Comparison of ENCODE assay signal across 8 cellular contexts in genomic region chr19:2888739-2889224, GRCh38. TPM values are rescaled to one million over a fixed set of nuclear protein-coding genes. Genes with fewer than 3 reads are reported as not detected.
A peak's percentile ranks its signal among the peaks of the same experiment; 100 is the strongest.
DNase-seq lines count a peak whose midpoint lies in the region; ATAC-seq and TF ChIP-seq lines count a peak whose summit lies in the region.

No MANE protein-coding gene starts in this region.

- no peak for TF ChIP-seq POLR2A in transverse colon (IDR thresholded peaks at IDR 0.05)

- intact Hi-C loops in left lung (cut with DNase I) (no loop called here), transverse colon (cut with DNase I; ENCODE audit: low total_unique reads) (no loop called here)

- H3K9me3 ChIP-seq in left lung (no peaks in the 10 kb centered on the region), transverse colon (no peaks in the 10 kb centered on the region)

- H3K4me1 ChIP-seq in left lung (peaks cover 0 to 5% of the 10 kb centered on the region in 2 donors), transverse colon (peaks cover 0 to 8% (median 0%) of the 10 kb centered on the region in 4 donors)

- DNase-seq in activated gamma-delta T cell treated with Interleukin-2 at 50 U/mL for 16 hours (peak; percentile 19), activated gamma-delta T cell (lab: John Stamatoyannopoulos, UW) (no peak), activated T-cell treated with anti-CD3 and anti-CD28 coated beads for 48 hours (ENCODE audit: low read depth) (peak; percentile 52), left lung (peak; percentile 37 to 80), transverse colon (peak; percentile 23), NCI-H748 (lab: John Stamatoyannopoulos, UW; ENCODE audit: unreplicated experiment) (no peak), HK-2 (ENCODE audit: unreplicated experiment) (no peak)

- H3K27ac ChIP-seq in left lung (peak overlapping the region; percentile 19 to 70), transverse colon (peak overlapping the region in 1 of 4 donors; percentile 40)

- H3K4me3 ChIP-seq in left lung, result peak overlapping the region; percentile 12 to 39
- H3K4me3 ChIP-seq in transverse colon, result peak overlapping the region in 2 of 4 donors; percentile 12 to 21

- no peaks in the 10 kb centered on the region for H3K27me3 ChIP-seq in left lung
- no peaks in the 10 kb centered on the region for H3K27me3 ChIP-seq in transverse colon

- TF ChIP-seq CTCF in left lung (IDR thresholded peaks at IDR 0.05) (no peak), transverse colon (IDR thresholded peaks at IDR 0.05) (no peak)

- H3K36me3 ChIP-seq in left lung (no peaks in the 10 kb centered on the region), transverse colon (no peaks in the 10 kb centered on the region)

- WGBS in transverse colon (ENCODE audit: low coverage in 1 of 2), 2 donors, result 77 to 80% methylated on average over 14 to 36 of the region's 36 CpGs

- TF ChIP-seq EP300 in transverse colon (IDR thresholded peaks at IDR 0.05; ENCODE audit: low read depth), result no peak

- in situ Hi-C loops in transverse colon (cut with MboI; ENCODE audit: low pct_ligation_motif_present in 1 of 4, low pct_unique_long_range_greater_than_20kb in 1 of 4, low sequenced_read_pairs in 3 of 4), result loop anchor here in 1 of 4 donors (25.0 kb wide), 1 partner anchor 226 kb away; no protein-coding TSS in a partner anchor

- ATAC-seq in left lung (peak; percentile 34), HG03439 (IDR thresholded peaks at IDR 0.05; ENCODE audit: unreplicated experiment) (no peak)

RNA-seq across cellular contexts. Expression of gene ZNF57, which starts 11.9 kb away (rescaled TPM):
- total RNA-seq in left lung (1 to 10 TPM; 5.7 to 6.6 TPM), transverse colon (10 to 100 TPM in 3 of 4 donors, 1 to 10 TPM in 1; 1.2 to 22.1 (median 14.1) TPM)

RNA-seq across cellular contexts. Expression of gene ZNF556, which starts 21.6 kb away (rescaled TPM):
- total RNA-seq in left lung (not detected), transverse colon (not detected)

RNA-seq across cellular contexts. Expression of gene ZNF555, which starts 47.5 kb away (rescaled TPM):
- 1 to 10 TPM; 6.2 to 6.6 TPM for total RNA-seq in left lung
- total RNA-seq in transverse colon, result 1 to 10 TPM; 2.6 to 6.4 (median 3.9) TPM

RNA-seq across cellular contexts. Expression of gene ZNF77, which starts 56.0 kb away (rescaled TPM):
- 1 to 10 TPM; 3.4 to 4.1 TPM for total RNA-seq in left lung
- 1 to 10 TPM in 3 of 4 donors, not detected in 1; 4.2 to 9.3 (median 5.1) TPM for total RNA-seq in transverse colon

Comparison
In these comparisons a context has a peak if more than half of its experiments do, and no peak if none do; other contexts are left out.
1. DNase-seq: peak in activated gamma-delta T cell treated with Interleukin-2 at 50 U/mL for 16 hours (single experiment), activated T-cell treated with anti-CD3 and anti-CD28 coated beads for 48 hours (single experiment), left lung (2 of 2) and transverse colon (single experiment); none in activated gamma-delta T cell (single experiment), NCI-H748 (single experiment) and HK-2 (single experiment).